In genomic region chr7:100588438-100588837, GRCh38 we compare ENCODE assay signal across 10 cellular contexts. TPM values are rescaled to one million over a fixed set of nuclear protein-coding genes. Genes with fewer than 3 reads are reported as not detected.
DNase-seq lines count a peak whose midpoint lies in the region; ATAC-seq and TF ChIP-seq lines count a peak whose summit lies in the region.
"Had no signal": no experiment of that assay in that cellular context is flagged by ENCODE, and none has a peak within 500 bp of the region (broad histone marks: within the 10 kb centered on the region; RNA-seq: fewer than 3 reads in every experiment).

No MANE protein-coding gene starts in this region.

- intact Hi-C loops in MCF 10A (cut with micrococcal nuclease) (loop anchor here (1.0 kb wide), 1 partner anchor 24 kb away; no protein-coding TSS in a partner anchor), breast epithelium (cut with DNase I; ENCODE audit: low total_unique reads) (no loop called here), dorsolateral prefrontal cortex (cut with DNase I) (loop anchor here in 1 of 2 donors (5.0 kb wide), 2 partner anchors 51 to 104 kb away; partner anchors contain the start of genes AGFG2 and GIGYF1)

- peaks cover 13% of the 10 kb centered on the region for H3K4me1 Mint-ChIP-seq in MCF 10A (ENCODE audit: insufficient read depth, unreplicated experiment)
- peaks cover 30% of the 10 kb centered on the region for H3K4me1 Mint-ChIP-seq in stimulated activated effector memory CD8-positive, alpha-beta T cell treated with anti-CD3 and anti-CD28 coated beads, Interleukin-12 subunit alpha, Interleukin-12 subunit beta, amount 100 ng/mL, for 72 hours

- no peaks in the 10 kb centered on the region for H3K36me3 ChIP-seq in breast epithelium

- CTCF ChIA-PET in MCF 10A (lab: Yijun Ruan, JAX): interaction anchor here (0.7 to 1.3 kb wide), 8 partner anchors 16 to 201 kb away, joined by 3 to 5 read pairs (median 3); partner anchors contain the start of gene MOSPD3

- no peaks in the 10 kb centered on the region for H3K27me3 Mint-ChIP-seq in MCF 10A (ENCODE audit: insufficient read depth, unreplicated experiment)

- no peak overlapping the region for H3K4me3 ChIP-seq in breast epithelium
- no peak overlapping the region for H3K4me3 ChIP-seq in dorsolateral prefrontal cortex
- H3K4me3 ChIP-seq: body of pancreas had no signal

- peak; percentile 31 for TF ChIP-seq CTCF in MCF 10A (IDR thresholded peaks at IDR 0.05; ENCODE audit: unreplicated experiment)
- peak in 1 of 3 donors; percentile 22 for TF ChIP-seq CTCF in breast epithelium (IDR thresholded peaks at IDR 0.05)
- peak in 33 of 56 donors; percentile 10 to 48 (median 28) for TF ChIP-seq CTCF in dorsolateral prefrontal cortex (IDR thresholded peaks at IDR 0.05 in 54 of 56, conservative IDR thresholded peaks at IDR 0.05 in 2 of 56; ENCODE audit: low read depth in 1 of 56, partially characterized antibody in 56 of 56)

- ATAC-seq in stimulated activated effector memory CD8-positive, alpha-beta T cell treated with anti-CD3 and anti-CD28 coated beads, Interleukin-12 subunit alpha, Interleukin-12 subunit beta, amount 100 ng/mL, for 72 hours: no peak
- ATAC-seq in GM18873 (IDR thresholded peaks at IDR 0.05; ENCODE audit: low FRiP score, unreplicated experiment): no peak
- ATAC-seq: body of pancreas had no signal

- H3K27ac Mint-ChIP-seq in MCF 10A (ENCODE audit: low read depth, unreplicated experiment): no peak overlapping the region
- H3K27ac Mint-ChIP-seq in stimulated activated effector memory CD8-positive, alpha-beta T cell treated with anti-CD3 and anti-CD28 coated beads, Interleukin-12 subunit alpha, Interleukin-12 subunit beta, amount 100 ng/mL, for 72 hours: no peak overlapping the region

- no peaks in the 10 kb centered on the region for H3K9me3 Mint-ChIP-seq in MCF 10A (ENCODE audit: unreplicated experiment)
- no peaks in the 10 kb centered on the region for H3K9me3 Mint-ChIP-seq in stimulated activated effector memory CD8-positive, alpha-beta T cell treated with anti-CD3 and anti-CD28 coated beads, Interleukin-12 subunit alpha, Interleukin-12 subunit beta, amount 100 ng/mL, for 72 hours

- peaks cover 5 to 14% of the 10 kb centered on the region in 2 donors for H3K4me1 ChIP-seq in breast epithelium

- DNase-seq in MCF 10A (ENCODE audit: unreplicated experiment) (no peak), breast epithelium (ENCODE audit: low spot score in 2 of 2) (no peak), NOMO-1 treated with DMSO at 0.1 percent for 48 hours (lab: John Stamatoyannopoulos, UW; ENCODE audit: unreplicated experiment) (peak; percentile 40), dorsolateral prefrontal cortex (no peak), cerebellum (ENCODE audit: low spot score) (no peak), NCI-H2029 treated with DMSO at 0.1 percent for 48 hours (lab: John Stamatoyannopoulos, UW) (no peak)
- DNase-seq in stimulated activated effector memory CD8-positive, alpha-beta T cell treated with anti-CD3 and anti-CD28 coated beads, Interleukin-12 subunit alpha, Interleukin-12 subunit beta, amount 100 ng/mL, for 72 hours (ENCODE audit: low spot score in 2 of 2): no peak
- DNase-seq: body of pancreas had no signal

- no peaks in the 10 kb centered on the region for H3K9me3 ChIP-seq in breast epithelium
- H3K9me3 ChIP-seq: body of pancreas had no signal

- TF ChIP-seq POLR2A in breast epithelium (IDR thresholded peaks at IDR 0.05): no peak

- no peaks in the 10 kb centered on the region for H3K27me3 ChIP-seq in breast epithelium
- H3K27me3 ChIP-seq in dorsolateral prefrontal cortex: no peaks in the 10 kb centered on the region
- H3K27me3 ChIP-seq: body of pancreas had no signal

- POLR2A ChIA-PET in MCF 10A (lab: Yijun Ruan, JAX): interaction anchor here (1.3 kb wide), 1 partner anchor 42 kb away, joined by 4 read pairs; no protein-coding TSS in a partner anchor

- H3K36me3 Mint-ChIP-seq in MCF 10A (ENCODE audit: insufficient read depth, unreplicated experiment): peaks cover 6% of the 10 kb centered on the region
- peaks cover 28% of the 10 kb centered on the region for H3K36me3 Mint-ChIP-seq in stimulated activated effector memory CD8-positive, alpha-beta T cell treated with anti-CD3 and anti-CD28 coated beads, Interleukin-12 subunit alpha, Interleukin-12 subunit beta, amount 100 ng/mL, for 72 hours

- H3K4me3 Mint-ChIP-seq in MCF 10A (ENCODE audit: unreplicated experiment): peak overlapping the region; percentile 12
- H3K4me3 Mint-ChIP-seq in stimulated activated effector memory CD8-positive, alpha-beta T cell treated with anti-CD3 and anti-CD28 coated beads, Interleukin-12 subunit alpha, Interleukin-12 subunit beta, amount 100 ng/mL, for 72 hours: peak overlapping the region; percentile 97

- H3K27ac ChIP-seq in breast epithelium (no peak overlapping the region), dorsolateral prefrontal cortex (no peak overlapping the region)
- H3K27ac ChIP-seq: body of pancreas had no signal

- no TSS peak for BruUV-seq in MCF 10A (replicated peaks; lab: Mats Ljungman, UMichigan)

RNA-seq across cellular contexts. Expression of gene FBXO24, which starts 2.3 kb away (rescaled TPM):
- total RNA-seq in MCF 10A (2022) (0.37 and 1.1 TPM in 2 replicates), breast epithelium (under 1 TPM in 2 of 3 donors, not detected in 1; 0.59 to 0.98 TPM), dorsolateral prefrontal cortex (1 to 10 TPM in 64 of 120 experiments, under 1 TPM in 49, not detected in 7; 0.23 to 3.2 (median 1.1) TPM), cerebellum (0.45 TPM)

RNA-seq across cellular contexts. Expression of gene LRCH4, which starts 2.5 kb away (rescaled TPM):
- total RNA-seq in MCF 10A (2022) (21.4 and 22.3 TPM in 2 replicates), breast epithelium (10 to 100 TPM; 49.6 to 89.1 (median 88.1) TPM), dorsolateral prefrontal cortex (10 to 100 TPM; 29.1 to 86.0 (median 48.3) TPM), cerebellum (13.6 TPM)

RNA-seq across cellular contexts. Expression of gene PCOLCE, which starts 13.7 kb away (rescaled TPM):
- total RNA-seq in MCF 10A (2022) (2.0 and 3.6 TPM in 2 replicates), breast epithelium (10 to 100 TPM; 33.1 to 61.8 (median 39.7) TPM), dorsolateral prefrontal cortex (10 to 100 TPM in 38 of 120 experiments, 1 to 10 TPM in 82; 2.5 to 20.4 (median 7.2) TPM), cerebellum (14.9 TPM)

RNA-seq across cellular contexts. Expression of gene SAP25, which starts 14.7 kb away (rescaled TPM):
- 1.2 and 2.9 TPM in 2 replicates for total RNA-seq in MCF 10A (2022)
- 1 to 10 TPM in 1 of 3 donors, under 1 TPM in 2; 0.96 to 2.2 (median 0.98) TPM for total RNA-seq in breast epithelium
- total RNA-seq in dorsolateral prefrontal cortex: 10 to 100 TPM in 9 of 120 experiments, 1 to 10 TPM in 107, under 1 TPM in 1, not detected in 3; 0.63 to 14.5 (median 4.3) TPM
- not detected for total RNA-seq in cerebellum
- total RNA-seq: body of pancreas, skeletal muscle tissue had no signal

RNA-seq across cellular contexts. Expression of gene MOSPD3, which starts 23.9 kb away (rescaled TPM):
- 5.2 and 7.4 TPM in 2 replicates for total RNA-seq in MCF 10A (2022)
- total RNA-seq in breast epithelium: 10 to 100 TPM in 2 of 3 donors, 1 to 10 TPM in 1; 8.8 to 12.6 (median 11.8) TPM
- total RNA-seq in dorsolateral prefrontal cortex: 10 to 100 TPM; 11.7 to 26.4 (median 18.7) TPM
- 11.7 TPM for total RNA-seq in cerebellum
